26 cellular contexts compared by ENCODE assay signal in the genomic region with DNA sequence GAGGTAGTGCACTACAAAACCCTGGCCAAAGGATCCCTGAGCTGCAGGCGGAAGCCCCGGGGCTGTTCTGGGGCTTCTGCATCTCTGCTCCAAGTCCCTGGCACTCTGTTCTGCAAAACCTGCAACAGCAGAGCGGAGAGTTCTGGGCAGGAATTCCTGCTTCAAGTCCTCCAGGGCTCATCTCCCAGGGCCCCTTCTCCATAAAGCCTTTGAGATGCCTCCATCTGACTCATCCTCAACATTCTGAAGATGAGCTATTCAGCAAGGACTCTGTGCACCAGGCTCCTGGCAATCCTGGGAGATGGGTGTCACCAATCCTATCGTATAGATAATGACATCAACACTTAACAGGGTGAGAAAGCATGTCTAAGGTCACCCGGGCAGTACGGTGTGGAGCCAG. TPM values are rescaled to one million over a fixed set of nuclear protein-coding genes. Genes with fewer than 3 reads are reported as not detected.
"Had no signal": no experiment of that assay in that cellular context is flagged by ENCODE, and none has a peak within 500 bp of the region (broad histone marks: within the 10 kb centered on the region; RNA-seq: fewer than 3 reads in every experiment).

No MANE protein-coding gene starts in this region.

- H3K4me1 ChIP-seq: gastrocnemius medialis had no signal

- H3K27me3 ChIP-seq: brain microvascular endothelial cell had no signal

- H3K4me3 ChIP-seq: coronary artery, gastrocnemius medialis had no signal

- H3K36me3 ChIP-seq: brain microvascular endothelial cell, gastrocnemius medialis, WERI-Rb-1 had no signal

- H3K9me3 ChIP-seq: gastrocnemius medialis had no signal

- H3K27ac ChIP-seq: brain microvascular endothelial cell, coronary artery, gastrocnemius medialis, WERI-Rb-1 had no signal

- FAIRE-seq: astrocyte had no signal

- ATAC-seq: activated CD4-positive, CD25-positive, alpha-beta regulatory T cell treated with anti-CD3 and anti-CD28 coated beads, Interleukin-2, amount 50 U/mL, for 24 hours; activated CD8-positive, alpha-beta T cell treated with anti-CD3 and anti-CD28 coated beads for 36 hours; activated T-cell treated with anti-CD3 and anti-CD28 coated beads, Interleukin-2, amount 50 U/mL, for 4 hours; activated T-helper 17 cell treated with anti-CD3 and anti-CD28 coated beads, Interleukin-2, amount 50 U/mL, for 72 hours; esophagus mucosa; gastrocnemius medialis; T-helper 17 cell had no signal

- DNase-seq: activated B cell treated with CpG ODN at 0.5 μM for 24 hours; activated CD4-positive, alpha-beta T cell treated with anti-CD3 and anti-CD28 coated beads for 48 hours; activated CD4-positive, alpha-beta T cell treated with anti-CD3 and anti-CD28 coated beads, Interleukin-2, amount 50 U/mL, for 1 hour; activated CD4-positive, alpha-beta T cell treated with anti-CD3 and anti-CD28 coated beads, Interleukin-2, amount 50 U/mL, for 48 hours; activated CD8-positive, alpha-beta memory T cell treated with anti-CD3 and anti-CD28 coated beads for 24 hours; activated CD8-positive, alpha-beta T cell treated with anti-CD3 and anti-CD28 coated beads for 36 hours; activated effector memory CD4-positive, alpha-beta T cell treated with Interleukin-2 at 50 U/mL for 16 hours; activated gamma-delta T cell treated with Interleukin-2 at 50 U/mL for 16 hours; activated naive CD4-positive, alpha-beta T cell treated with anti-CD3 and anti-CD28 coated beads, Interleukin-2, amount 50 U/mL, for 16 hours; activated naive CD4-positive, alpha-beta T cell treated with Interleukin-2 at 50 U/mL for 16 hours; activated T-cell treated with anti-CD3 and anti-CD28 coated beads, Interleukin-2, amount 50 U/mL, for 4 hours; amniotic stem cell; effector memory CD4-positive, alpha-beta T cell; gastrocnemius medialis; glutamatergic neuron; T-helper 1 cell; T-helper 17 cell; T1000 had no signal

RNA-seq across cellular contexts. Expression of gene SYN3, which starts 19.3 kb away (rescaled TPM):
- total RNA-seq: activated CD8-positive, alpha-beta T cell treated with anti-CD3 and anti-CD28 coated beads for 36 hours; activated T-cell treated with anti-CD3 and anti-CD28 coated beads, Interleukin-2, amount 50 U/mL, for 4 hours; activated T-helper 17 cell treated with anti-CD3 and anti-CD28 coated beads, Interleukin-2, amount 50 U/mL, for 72 hours; epithelial cell of proximal tubule; esophagus mucosa had no signal
